Comparison of ENCODE assay signal across 19 cellular contexts in genomic region chr5:170642776-170643436, GRCh38.
DNase-seq lines count a peak whose midpoint lies in the region; ATAC-seq, FAIRE-seq and TF ChIP-seq lines count a peak whose summit lies in the region.
"Had no signal": no experiment of that assay in that cellular context is flagged by ENCODE, and none has a peak within 500 bp of the region (broad histone marks: within the 10 kb centered on the region; RNA-seq: fewer than 3 reads in every experiment).

No MANE protein-coding gene starts in this region.

- no TSS peak for BruUV-seq in endothelial cell of umbilical vein (replicated peaks; lab: Mats Ljungman, UMichigan)

- dilution Hi-C loops in endothelial cell of umbilical vein (cut with MboI; ENCODE audit: extremely low pct_ligation_motif_present, low sequenced_read_pairs), result no loop called here

- no peak overlapping the region for H2AFZ ChIP-seq in endothelial cell of umbilical vein (ENCODE audit: low read depth, low read length)

- H3K27ac ChIP-seq in RWPE2 (ENCODE audit: poor library complexity, severe bottlenecking) (peak overlapping the region; percentile 8), endothelial cell of umbilical vein (ENCODE audit: insufficient read depth, low read depth, low read length) (no peak overlapping the region)
- H3K27ac ChIP-seq: SJSA1 had no signal

- peak; percentile 59 for DNase-seq in cardiac septum (ENCODE audit: low spot score)
- DNase-seq in Right ventricle myocardium inferior (ENCODE audit: missing footprints), result no peak
- DNase-seq in RWPE2 (ENCODE audit: low spot score), result no peak
- peak; percentile 22 for DNase-seq in endothelial cell of umbilical vein (ENCODE audit: low read depth, low spot score)
- DNase-seq in A172 (ENCODE audit: low spot score), result no peak
- DNase-seq in ureter (ENCODE audit: low spot score), result no peak
- no peak for DNase-seq in activated CD4-positive, alpha-beta T cell treated with anti-CD3 and anti-CD28 coated beads, Interleukin-2, amount 50 U/mL, for 48 hours
- DNase-seq: CD8-positive, alpha-beta memory T cell; DMS79; HFFc6; Kasumi-1; NCI-H1092 treated with DMSO at 0.1 percent for 48 hours; NCI-H2081 treated with DMSO at 0.1 percent for 48 hours; NCI-H446 treated with DMSO at 0.1 percent for 48 hours; NCI-H748 treated with DMSO at 0.1 percent for 48 hours; OCI-M1 had no signal

- H3K36me3 ChIP-seq in RWPE2 (ENCODE audit: low read depth), result no peaks in the 10 kb centered on the region
- no peaks in the 10 kb centered on the region for H3K36me3 ChIP-seq in endothelial cell of umbilical vein (ENCODE audit: control insufficient read depth in 2 of 2, extremely low read depth in 1 of 2, insufficient read depth in 2 of 2, low read length in 2 of 2)
- H3K36me3 ChIP-seq: SJSA1 had no signal

- no peak overlapping the region for H3K4me2 ChIP-seq in endothelial cell of umbilical vein (ENCODE audit: insufficient read depth, low read length)

- H3K4me3 ChIP-seq in RWPE2 (ENCODE audit: severe bottlenecking) (no peak overlapping the region), endothelial cell of umbilical vein (replicated peaks in 1 of 3; ENCODE audit: insufficient read depth in 1 of 3, low read depth in 1 of 3, low read length in 3 of 3) (no peak overlapping the region)
- H3K4me3 ChIP-seq: SJSA1 had no signal

- H3K9ac ChIP-seq in endothelial cell of umbilical vein (replicated peaks; ENCODE audit: extremely low read depth, insufficient read depth, low read length), result no peak overlapping the region

- intact Hi-C loops in cardiac septum (cut with DNase I), result loop anchor here (5.0 kb wide), 1 partner anchor 99 kb away; no protein-coding TSS in a partner anchor
- intact Hi-C loops in Right ventricle myocardium inferior (cut with DNase I), result no loop called here
- intact Hi-C loops in endothelial cell of umbilical vein (cut with micrococcal nuclease), result no loop called here

- TF ChIP-seq CTCF in RWPE2 (IDR thresholded peaks at IDR 0.05; ENCODE audit: poor library complexity, severe bottlenecking) (no peak), endothelial cell of umbilical vein (IDR thresholded peaks at IDR 0.05; ENCODE audit: extremely low read depth in 1 of 2, insufficient read depth in 1 of 2, low read depth in 1 of 2, low read length in 2 of 2) (no peak)

- H3K79me2 ChIP-seq in endothelial cell of umbilical vein (ENCODE audit: control insufficient read depth, insufficient read depth, low read length), result no peaks in the 10 kb centered on the region

- no peak for TF ChIP-seq POLR2A in endothelial cell of umbilical vein (IDR thresholded peaks at IDR 0.05; ENCODE audit: low read depth, low read length)

- H3K4me1 ChIP-seq in RWPE2 (ENCODE audit: insufficient read depth, poor library complexity, severe bottlenecking), result no peaks in the 10 kb centered on the region
- peaks cover 9% of the 10 kb centered on the region for H3K4me1 ChIP-seq in endothelial cell of umbilical vein (ENCODE audit: control insufficient read depth, extremely low read depth, insufficient read depth, low read length)
- H3K4me1 ChIP-seq: SJSA1 had no signal

- FAIRE-seq in endothelial cell of umbilical vein (lab: Jason Lieb, UNC), result no peak
- FAIRE-seq: H54 had no signal

- no peaks in the 10 kb centered on the region for H4K20me1 ChIP-seq in endothelial cell of umbilical vein (replicated peaks; ENCODE audit: control insufficient read depth, extremely low read depth, insufficient read depth, low read length)

- ATAC-seq in Right ventricle myocardium inferior (no peak), RWPE2 (ENCODE audit: low read depth) (0 out of 3 replicates have a peak, but pooled peaks have one; percentile 13), HG03095 (IDR thresholded peaks at IDR 0.05; ENCODE audit: unreplicated experiment) (no peak)

- POLR2A ChIA-PET in endothelial cell of umbilical vein (lab: Charles Lee), result no interaction called here

- CTCF ChIA-PET in endothelial cell of umbilical vein (lab: Charles Lee), result interaction anchor here (0.7 to 3.1 kb wide), 4 partner anchors 9 to 149 kb away, joined by 3 to 17 read pairs (median 10); no protein-coding TSS in a partner anchor

- no peaks in the 10 kb centered on the region for H3K9me3 ChIP-seq in RWPE2 (ENCODE audit: severe bottlenecking)
- no peaks in the 10 kb centered on the region for H3K9me3 ChIP-seq in endothelial cell of umbilical vein (replicated peaks; ENCODE audit: control insufficient read depth, insufficient read depth, low read length)
- H3K9me3 ChIP-seq: SJSA1 had no signal

- H3K9me1 ChIP-seq in endothelial cell of umbilical vein (replicated peaks; ENCODE audit: control insufficient read depth, extremely low read depth, insufficient read depth, low read length), result no peaks in the 10 kb centered on the region

- H3K27me3 ChIP-seq in RWPE2 (ENCODE audit: insufficient read depth, poor library complexity, severe bottlenecking) (no peaks in the 10 kb centered on the region), endothelial cell of umbilical vein (ENCODE audit: control insufficient read depth in 2 of 2, insufficient read depth in 2 of 2, low read length in 2 of 2) (peaks cover 2 to 13% of the 10 kb centered on the region in 2 experiments)
- H3K27me3 ChIP-seq: SJSA1 had no signal

TF ChIP-seq in endothelial cell of umbilical vein, 7 proteins besides CTCF, POLR2A, EP300 and RAD21:
- TF ChIP-seq FOS (IDR thresholded peaks at IDR 0.05; ENCODE audit: borderline replicate concordance, insufficient read depth, low read length) (peak; percentile 48), JUN (IDR thresholded peaks at IDR 0.05; ENCODE audit: borderline replicate concordance, insufficient read depth, insufficient read length, low read depth) (no peak)

Comparison
In these comparisons a context has a peak if more than half of its experiments do, and no peak if none do; other contexts are left out.
1. DNase-seq: peak in cardiac septum (single experiment) and endothelial cell of umbilical vein (single experiment); none in Right ventricle myocardium inferior (single experiment), RWPE2 (single experiment), A172 (single experiment), ureter (single experiment) and activated CD4-positive, alpha-beta T cell treated with anti-CD3 and anti-CD28 coated beads, Interleukin-2, amount 50 U/mL, for 48 hours (0 of 2).